9 cellular contexts compared by ENCODE assay signal in genomic region chr14:96962337-96962736, GRCh38.
DNase-seq lines count a peak whose midpoint lies in the region; ATAC-seq and TF ChIP-seq lines count a peak whose summit lies in the region.
"Had no signal": no experiment of that assay in that cellular context is flagged by ENCODE, and none has a peak within 500 bp of the region (broad histone marks: within the 10 kb centered on the region; RNA-seq: fewer than 3 reads in every experiment).

No MANE protein-coding gene starts in this region.

- POLR2A ChIA-PET in OCI-LY7 (lab: Charles Lee): no interaction called here

- H3K9me3 ChIP-seq in OCI-LY7 (ENCODE audit: low read length): peaks cover 18% of the 10 kb centered on the region; the same call in 1 of the 2 replicates
- H3K9me3 ChIP-seq in effector memory CD4-positive, alpha-beta T cell (ENCODE audit: control insufficient read depth, low read length): no peaks in the 10 kb centered on the region

- H3K4me1 ChIP-seq in OCI-LY7 (ENCODE audit: insufficient read depth, low read length, poor library complexity, severe bottlenecking): peaks cover 8% of the 10 kb centered on the region
- peaks cover 34% of the 10 kb centered on the region for H3K4me1 ChIP-seq in effector memory CD4-positive, alpha-beta T cell (ENCODE audit: control insufficient read depth, insufficient read depth, low read length, poor library complexity, severe bottlenecking)

- no TSS peak for BruUV-seq in OCI-LY7 (replicated peaks; lab: Mats Ljungman, UMichigan)

- no peaks in the 10 kb centered on the region; the same call in 1 of the 2 replicates for H3K36me3 ChIP-seq in OCI-LY7 (ENCODE audit: insufficient read depth, low read length)
- H3K36me3 ChIP-seq in effector memory CD4-positive, alpha-beta T cell (ENCODE audit: control insufficient read depth, insufficient read depth, low read length): no peaks in the 10 kb centered on the region

- H3K4me2 ChIP-seq in OCI-LY7 (ENCODE audit: low read length): 0 out of 2 replicates have a peak overlapping the region, but pooled peaks have one; percentile 5

- ATAC-seq in GM19397 (IDR thresholded peaks at IDR 0.05; ENCODE audit: unreplicated experiment) (peak; percentile 80), HG03571 (IDR thresholded peaks at IDR 0.05; ENCODE audit: unreplicated experiment) (no peak)

- DNase-seq in AML-193 (lab: John Stamatoyannopoulos, UW): peak; percentile 71 to 80
- DNase-seq in OCI-LY7 (ENCODE audit: low spot score): peak; percentile 45
- no peak for DNase-seq in effector memory CD4-positive, alpha-beta T cell
- no peak for DNase-seq in NCI-H446 (lab: John Stamatoyannopoulos, UW)
- no peak for DNase-seq in NCI-H1436 treated with DMSO at 0.1 percent for 48 hours (lab: John Stamatoyannopoulos, UW)
- no peak for DNase-seq in iPS-NIHi7 (ENCODE audit: extremely low spot score)
- DNase-seq: NCI-H2171 treated with DMSO at 0.1 percent for 48 hours had no signal

- no peaks in the 10 kb centered on the region for H3K9me2 ChIP-seq in OCI-LY7 (ENCODE audit: insufficient read depth, low read length)

- no peak for TF ChIP-seq CTCF in OCI-LY7 (conservative IDR thresholded peaks at IDR 0.05; ENCODE audit: low read length)

- intact Hi-C loops in OCI-LY7 (cut with micrococcal nuclease; ENCODE audit: unreplicated experiment): no loop called here

- no peak overlapping the region for H3K4me3 ChIP-seq in OCI-LY7 (ENCODE audit: low read depth, low read length, poor library complexity, severe bottlenecking)
- H3K4me3 ChIP-seq in effector memory CD4-positive, alpha-beta T cell (ENCODE audit: insufficient read depth, low read depth, low read length, poor library complexity, severe bottlenecking): peak overlapping the region; percentile 4

- H3K27me3 ChIP-seq in effector memory CD4-positive, alpha-beta T cell (replicated peaks; ENCODE audit: control insufficient read depth, insufficient read depth, low read length, poor library complexity, severe bottlenecking): no peaks in the 10 kb centered on the region

- no peaks in the 10 kb centered on the region for H3K79me2 ChIP-seq in OCI-LY7 (ENCODE audit: insufficient read depth, low read depth, low read length)

- H4K20me1 ChIP-seq in OCI-LY7 (ENCODE audit: insufficient read depth, low read length): no peaks in the 10 kb centered on the region

- CTCF ChIA-PET in OCI-LY7 (lab: Charles Lee; ENCODE audit: unreplicated experiment): no interaction called here

- H2AFZ ChIP-seq in OCI-LY7 (ENCODE audit: low read length): peak overlapping the region; percentile 49; the same call in 1 of the 2 replicates

- H3K27ac ChIP-seq in OCI-LY7 (ENCODE audit: low read depth, low read length, poor library complexity, severe bottlenecking): peak overlapping the region; percentile 22
- H3K27ac ChIP-seq in effector memory CD4-positive, alpha-beta T cell (ENCODE audit: insufficient read depth, low read length, poor library complexity, severe bottlenecking): peak overlapping the region; percentile 19

Comparison
In these comparisons a context has a peak if more than half of its experiments do, and no peak if none do; other contexts are left out.
1. DNase-seq: peak in AML-193 (2 of 2) and OCI-LY7 (single experiment); none in effector memory CD4-positive, alpha-beta T cell (0 of 3), NCI-H446 (0 of 2), NCI-H1436 treated with DMSO at 0.1 percent for 48 hours (single experiment) and iPS-NIHi7 (single experiment).